ENCODE assay signal across 1 cellular context in the genomic region with DNA sequence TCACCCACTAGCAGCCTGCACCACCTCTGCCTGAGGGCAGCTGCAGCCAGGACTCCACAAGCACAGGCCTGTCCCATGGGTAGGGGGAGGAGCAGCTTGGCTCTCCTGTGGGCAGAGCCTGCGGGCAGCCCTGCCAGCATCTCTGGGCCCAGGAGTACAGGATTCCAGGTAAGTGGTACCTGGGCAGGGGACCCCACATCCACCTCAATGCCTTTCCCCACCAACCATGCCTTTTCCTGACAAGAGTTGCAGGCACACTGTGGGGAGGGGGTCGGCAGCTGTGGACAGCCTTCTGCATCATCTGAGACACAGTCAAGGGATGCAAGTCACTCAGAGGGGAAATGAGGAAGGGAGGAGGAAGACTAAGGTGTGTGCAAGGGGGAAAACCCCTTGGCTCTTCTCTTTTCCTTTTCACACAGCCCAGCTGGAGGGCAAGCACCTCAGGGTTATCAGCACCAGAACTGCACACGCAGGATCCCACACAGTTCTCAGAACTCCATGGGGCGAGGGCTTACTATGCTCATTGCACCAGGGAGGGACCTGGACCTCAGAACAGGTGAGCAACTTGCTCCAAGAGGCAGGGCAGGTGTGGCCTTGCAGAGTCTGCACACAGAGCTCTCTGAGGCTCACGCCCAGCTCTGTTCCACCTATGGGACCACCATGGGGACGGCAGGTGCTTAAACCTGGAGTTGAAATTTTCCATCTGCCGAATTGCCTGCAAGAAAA.
TF ChIP-seq lines count a peak whose summit lies in the region.

No MANE protein-coding gene starts in this region.

TF ChIP-seq in GM12878, 131 proteins besides CTCF, POLR2A, EP300 and RAD21 (continued from another document):
- TF ChIP-seq ETV6 (conservative IDR thresholded peaks at IDR 0.05 in 1 of 2, IDR thresholded peaks at IDR 0.05 in 1 of 2; ENCODE audit: borderline replicate concordance in 1 of 2, low read depth in 1 of 2), result no peak
